8 cellular contexts compared by ENCODE assay signal in the genomic region with DNA sequence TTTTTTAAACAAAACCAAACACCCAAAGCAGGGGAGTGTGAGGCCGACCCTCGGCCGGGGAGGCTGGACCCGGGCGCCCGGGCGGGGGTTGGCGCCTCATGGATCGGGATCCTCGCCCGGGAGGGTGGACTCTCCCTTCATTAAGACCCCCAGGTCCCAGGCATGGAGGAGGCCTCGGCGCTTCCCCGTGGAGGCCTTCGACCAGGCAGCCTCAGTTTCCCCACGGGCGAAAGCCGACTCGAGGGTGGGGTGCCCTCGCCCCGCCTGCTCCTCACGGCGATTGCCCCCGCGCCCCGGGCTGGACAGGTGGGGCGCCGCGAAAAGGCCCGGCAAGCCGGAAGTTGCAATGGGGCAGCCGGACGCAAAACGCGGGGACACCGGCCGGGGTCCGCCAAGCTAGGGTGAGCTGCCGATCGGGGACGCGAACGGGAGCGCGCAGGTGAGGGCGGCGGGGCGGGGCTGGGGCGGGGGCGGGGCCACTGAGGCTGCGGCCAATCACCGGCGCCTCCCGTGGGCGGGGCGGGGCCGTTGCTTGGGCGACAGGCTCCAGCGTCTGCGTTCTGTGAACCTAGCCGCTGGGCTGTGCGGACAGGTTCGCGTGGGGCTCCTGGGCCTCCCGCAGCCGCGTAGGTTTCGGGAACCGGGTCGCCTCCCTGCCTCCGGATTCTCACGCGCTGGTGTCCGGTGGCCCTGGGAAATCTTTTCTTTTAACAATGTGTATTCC. TPM values are rescaled to one million over a fixed set of nuclear protein-coding genes. Genes with fewer than 3 reads are reported as not detected.
DNase-seq lines count a peak whose midpoint lies in the region; ATAC-seq lines count a peak whose summit lies in the region.

No MANE protein-coding gene starts in this region.

- no peaks in the 10 kb centered on the region for H3K9me3 Mint-ChIP-seq in activated T-cell treated with anti-CD3 and anti-CD28 coated beads, Interleukin-2, amount 50 U/mL, for 24 hours

- WGBS in esophagus, 2 donors = 1% methylated on average over 55 to 74 of the region's 74 CpGs

- H3K27ac Mint-ChIP-seq in activated T-cell treated with anti-CD3 and anti-CD28 coated beads, Interleukin-2, amount 50 U/mL, for 24 hours = peak overlapping the region; percentile 93

- no peaks in the 10 kb centered on the region for H3K4me1 ChIP-seq in esophagus (ENCODE audit: control insufficient read depth in 2 of 2, insufficient read depth in 2 of 2, low read length in 1 of 2)
- peaks cover 8% of the 10 kb centered on the region for H3K4me1 ChIP-seq in muscle layer of colon (ENCODE audit: insufficient read depth, low read length)

- H3K4me1 Mint-ChIP-seq in activated T-cell treated with anti-CD3 and anti-CD28 coated beads, Interleukin-2, amount 50 U/mL, for 24 hours (ENCODE audit: low read depth) = peaks cover 18% of the 10 kb centered on the region

- H3K9me3 ChIP-seq in esophagus (ENCODE audit: control insufficient read depth in 2 of 2, insufficient read depth in 1 of 2, low read depth in 1 of 2, low read length in 1 of 2) (no peaks in the 10 kb centered on the region), muscle layer of colon (ENCODE audit: low read length) (no peaks in the 10 kb centered on the region)

- H3K4me3 Mint-ChIP-seq in activated T-cell treated with anti-CD3 and anti-CD28 coated beads, Interleukin-2, amount 50 U/mL, for 24 hours = peak overlapping the region; percentile 79

- no peaks in the 10 kb centered on the region for H3K36me3 Mint-ChIP-seq in activated T-cell treated with anti-CD3 and anti-CD28 coated beads, Interleukin-2, amount 50 U/mL, for 24 hours (ENCODE audit: low read depth)

- DNase-seq in DMS 273 treated with DMSO at 0.1 percent for 48 hours (lab: John Stamatoyannopoulos, UW) = peak; percentile 86
- peak; percentile 60 for DNase-seq in Jurkat, Clone E6-1 (ENCODE audit: low read depth, low spot score)
- peak; percentile 95 for DNase-seq in OCI-M1 (lab: John Stamatoyannopoulos, UW)
- peak; percentile 97 for DNase-seq in activated T-cell treated with anti-CD3 and anti-CD28 coated beads, Interleukin-2, amount 50 U/mL, for 24 hours
- DNase-seq in stimulated activated CD8-positive, alpha-beta memory T cell treated with anti-CD3 and anti-CD28 coated beads, Interleukin-4, amount 100 ng/mL, for 48 hours = peak; percentile 93

- H3K27me3 ChIP-seq in esophagus (ENCODE audit: control insufficient read depth in 1 of 2, insufficient read depth in 2 of 2, low read length in 2 of 2) = no peaks in the 10 kb centered on the region
- H3K27me3 ChIP-seq in muscle layer of colon (ENCODE audit: control insufficient read depth in 1 of 2, insufficient read depth in 2 of 2, low read length in 2 of 2) = peaks cover 0 to 6% of the 10 kb centered on the region in 2 donors

- ATAC-seq in GM21529 (IDR thresholded peaks at IDR 0.05; ENCODE audit: unreplicated experiment) = peak; percentile 77

- H3K27ac ChIP-seq in esophagus (ENCODE audit: low read depth in 2 of 2, low read length in 1 of 2) (peak overlapping the region; percentile 75 to 81), muscle layer of colon (ENCODE audit: low read depth, low read length) (peak overlapping the region; percentile 52)

- peak overlapping the region; percentile 60 for H3K4me3 ChIP-seq in Jurkat, Clone E6-1 (ENCODE audit: low read length)
- H3K4me3 ChIP-seq in esophagus (ENCODE audit: low read depth in 1 of 2, low read length in 2 of 2) (peak overlapping the region; percentile 55 to 58), muscle layer of colon (ENCODE audit: low read depth in 1 of 2, low read length in 2 of 2) (peak overlapping the region; percentile 50 to 59)

- H3K9ac ChIP-seq in muscle layer of colon (ENCODE audit: low read length) = no peak overlapping the region

- H3K36me3 ChIP-seq in esophagus (ENCODE audit: control insufficient read depth in 2 of 2, insufficient read depth in 2 of 2, low read length in 1 of 2) (no peaks in the 10 kb centered on the region), muscle layer of colon (ENCODE audit: insufficient read depth, low read length) (no peaks in the 10 kb centered on the region)

- no peaks in the 10 kb centered on the region for H3K27me3 Mint-ChIP-seq in activated T-cell treated with anti-CD3 and anti-CD28 coated beads, Interleukin-2, amount 50 U/mL, for 24 hours

RNA-seq across cellular contexts. Expression of a gene that starts 6.0 kb away (rescaled TPM):
- not detected for polyA plus RNA-seq in Jurkat, Clone E6-1 (2012; ENCODE audit: insufficient read depth, insufficient read length)
- polyA plus RNA-seq in esophagus = 10 to 100 TPM in 1 of 2 donors, 1 to 10 TPM in 1; 8.4 to 18.0 TPM

RNA-seq across cellular contexts. Expression of a gene that starts 7.3 kb away (rescaled TPM):
- not detected for polyA plus RNA-seq in Jurkat, Clone E6-1 (2012; ENCODE audit: insufficient read depth, insufficient read length)
- polyA plus RNA-seq in esophagus = not detected

RNA-seq across cellular contexts. Expression of a gene that starts 28.5 kb away (rescaled TPM):
- 6.8 TPM for polyA plus RNA-seq in Jurkat, Clone E6-1 (2012; ENCODE audit: insufficient read depth, insufficient read length)
- 1 to 10 TPM; 6.5 to 9.4 TPM for polyA plus RNA-seq in esophagus

RNA-seq across cellular contexts. Expression of a gene that starts 40.9 kb away (rescaled TPM):
- polyA plus RNA-seq in Jurkat, Clone E6-1 (2012; ENCODE audit: insufficient read depth, insufficient read length) = 293 TPM
- 10 to 100 TPM; 16.5 to 19.0 TPM for polyA plus RNA-seq in esophagus

Comparison
In these comparisons a context has a peak if more than half of its experiments do, and no peak if none do; other contexts are left out.
1. Peak in every context shown above with its lines: DNase-seq, ATAC-seq, H3K4me3 ChIP-seq and H3K27ac ChIP-seq.